ENCODE assay signal across 1 cellular context in genomic region chr12:93571360-93571853, GRCh38.
A peak's percentile ranks its signal among the peaks of the same experiment; 100 is the strongest.
TF ChIP-seq lines count a peak whose summit lies in the region.

No MANE protein-coding gene starts in this region.

TF ChIP-seq in H1, 55 proteins besides CTCF, POLR2A, EP300 and RAD21 (continued from another document):
- TF ChIP-seq KDM4A (IDR thresholded peaks at IDR 0.05; ENCODE audit: low read depth, low read length, severe bottlenecking) (peak; percentile 10), HDAC2 (IDR thresholded peaks at IDR 0.05; ENCODE audit: borderline replicate concordance in 1 of 2, low read depth in 2 of 2, low read length in 2 of 2) (no peak), JUN (IDR thresholded peaks at IDR 0.05; ENCODE audit: low read depth, low read length) (no peak), TBP (IDR thresholded peaks at IDR 0.05; ENCODE audit: low read depth, low read length) (peak; percentile 50; the same call in 1 of the 2 replicates), E2F6 (IDR thresholded peaks at IDR 0.05) (no peak), SP1 (IDR thresholded peaks at IDR 0.05; ENCODE audit: low read depth, low read length) (peak; percentile 32; the same call in 1 of the 2 replicates), ATF3 (IDR thresholded peaks at IDR 0.05; ENCODE audit: insufficient read depth, low read depth, low read length) (no peak), FOSL1 (IDR thresholded peaks at IDR 0.05; ENCODE audit: insufficient read depth, low read depth, low read length) (no peak), GTF2F1 (IDR thresholded peaks at IDR 0.05; ENCODE audit: borderline replicate concordance, low read depth, low read length) (no peak), CHD7 (IDR thresholded peaks at IDR 0.05; ENCODE audit: insufficient replicate concordance, low read length) (no peak), POLR2AphosphoS5 (IDR thresholded peaks at IDR 0.05; ENCODE audit: low read depth, low read length) (0 out of 2 replicates have a peak, but pooled peaks have one; percentile 17), EGR1 (IDR thresholded peaks at IDR 0.05; ENCODE audit: borderline replicate concordance, low read depth, low read length) (peak; percentile 59; the same call in 1 of the 2 replicates), CREB1 (IDR thresholded peaks at IDR 0.05) (no peak), ZNF274 (IDR thresholded peaks at IDR 0.05; ENCODE audit: borderline replicate concordance, extremely low read depth, low read length) (no peak), RBBP5 (IDR thresholded peaks at IDR 0.05; ENCODE audit: borderline replicate concordance, low read depth, low read length) (0 out of 2 replicates have a peak, but pooled peaks have one; percentile 14), PHF8 (conservative IDR thresholded peaks at IDR 0.05; ENCODE audit: low read depth, low read length) (no peak), TAF1 (IDR thresholded peaks at IDR 0.05; ENCODE audit: low read depth, low read length) (peak; percentile 44)
